Comparison of ENCODE assay signal across 9 cellular contexts in genomic region chr11:79076526-79077115, GRCh38.
A peak's percentile ranks its signal among the peaks of the same experiment; 100 is the strongest.
DNase-seq lines count a peak whose midpoint lies in the region; ATAC-seq lines count a peak whose summit lies in the region.
"Had no signal": no experiment of that assay in that cellular context is flagged by ENCODE, and none has a peak within 500 bp of the region (broad histone marks: within the 10 kb centered on the region; RNA-seq: fewer than 3 reads in every experiment).

No MANE protein-coding gene starts in this region.

- no peak overlapping the region for H3K4me2 ChIP-seq in Karpas-422 (ENCODE audit: low read depth, low read length, poor library complexity, severe bottlenecking)

- H3K9me2 ChIP-seq in Karpas-422 (replicated peaks; ENCODE audit: insufficient read depth, low read length) = no peaks in the 10 kb centered on the region

- DNase-seq in NCI-H1436 (lab: John Stamatoyannopoulos, UW) (peak; percentile 17), NCI-H1436 treated with DMSO at 0.1 percent for 48 hours (lab: John Stamatoyannopoulos, UW) (no peak), Karpas-422 (peak; percentile 77), amniotic epithelial cell (ENCODE audit: low read depth) (peak; percentile 37), left lobe of liver (ENCODE audit: low spot score) (peak; percentile 68), kidney glomerular epithelial cell (lab: John Stamatoyannopoulos, UW) (no peak)
- DNase-seq: activated B cell treated with CpG ODN at 0.5 μM for 24 hours had no signal

- H3K36me3 ChIP-seq in Karpas-422 (ENCODE audit: insufficient read depth, low read length) = no peaks in the 10 kb centered on the region

- H3K27me3 ChIP-seq in Karpas-422 (ENCODE audit: low read length) = no peaks in the 10 kb centered on the region

- H2AFZ ChIP-seq in Karpas-422 (ENCODE audit: low read length) = no peak overlapping the region

- H3K9ac ChIP-seq in Karpas-422 (ENCODE audit: low read length) = no peak overlapping the region

- no peak overlapping the region for H3K4me3 ChIP-seq in Karpas-422 (ENCODE audit: low read length)

- H4K20me1 ChIP-seq in Karpas-422 (ENCODE audit: insufficient read depth, low read depth, low read length) = no peaks in the 10 kb centered on the region

- no peak overlapping the region for H3K27ac ChIP-seq in Karpas-422 (ENCODE audit: low read length)

- H3K4me1 ChIP-seq in Karpas-422 (ENCODE audit: low read length) = no peaks in the 10 kb centered on the region

- ATAC-seq in left lobe of liver = peak; percentile 95
- no peak for ATAC-seq in HG03045 (IDR thresholded peaks at IDR 0.05; ENCODE audit: unreplicated experiment)
- no peak for ATAC-seq in GM19351 (IDR thresholded peaks at IDR 0.05; ENCODE audit: unreplicated experiment)

- H3K79me2 ChIP-seq in Karpas-422 (ENCODE audit: low read length) = no peaks in the 10 kb centered on the region

- H3K9me3 ChIP-seq in Karpas-422 (ENCODE audit: low read length) = no peaks in the 10 kb centered on the region

Comparison
In these comparisons a context has a peak if more than half of its experiments do, and no peak if none do; other contexts are left out.
1. DNase-seq: peak in NCI-H1436 (single experiment), Karpas-422 (single experiment), amniotic epithelial cell (single experiment) and left lobe of liver (single experiment); none in NCI-H1436 treated with DMSO at 0.1 percent for 48 hours (single experiment) and kidney glomerular epithelial cell (single experiment).